Comparison of ENCODE assay signal across 24 cellular contexts in genomic region chr7:150936018-150936417, GRCh38.
"Had no signal": no experiment of that assay in that cellular context is flagged by ENCODE, and none has a peak within 500 bp of the region (broad histone marks: within the 10 kb centered on the region; RNA-seq: fewer than 3 reads in every experiment).

No MANE protein-coding gene starts in this region.

- ATAC-seq: activated CD8-positive, alpha-beta memory T cell treated with anti-CD3 and anti-CD28 coated beads, Interleukin-2, amount 10 ng/mL, durations not matched to agents 7 days and 5 days; activated CD8-positive, alpha-beta T cell treated with anti-CD3 and anti-CD28 coated beads for 36 hours; activated T-cell treated with anti-CD3 and anti-CD28 coated beads, Interleukin-2, amount 50 U/mL, for 4 hours; gastrocnemius medialis; left colon; right cardiac atrium; stimulated activated naive CD8-positive, alpha-beta T cell treated with anti-CD3 and anti-CD28 coated beads, Interleukin-15, Interleukin-2, amounts not matched to agents 100 U/mL and 50 U/mL, for 24 hours; T-cell; upper lobe of right lung had no signal

- H3K4me3 Mint-ChIP-seq: activated CD4-positive, alpha-beta T cell treated with anti-CD3 and anti-CD28 coated beads, Interleukin-2, amount 10 ng/mL, durations not matched to agents 7 days and 5 days; activated CD8-positive, alpha-beta memory T cell treated with anti-CD3 and anti-CD28 coated beads, Interleukin-2, amount 10 ng/mL, durations not matched to agents 7 days and 5 days; activated CD8-positive, alpha-beta T cell treated with anti-CD3 and anti-CD28 coated beads for 36 hours; activated naive CD8-positive, alpha-beta T cell; activated T-cell treated with anti-CD3 and anti-CD28 coated beads, Interleukin-2, amount 50 U/mL, for 4 hours; naive B cell; T-cell; T-helper 2 cell treated with Interferon-gamma antibody and Interleukin-4, amounts not matched to agents 5 μg/mL and 100 μg/mL, for 36 hours had no signal

- H3K36me3 ChIP-seq: breast epithelium, colonic mucosa, esophagus squamous epithelium, gastrocnemius medialis, ovary, thyroid gland, upper lobe of right lung had no signal

- H3K36me3 Mint-ChIP-seq: activated CD8-positive, alpha-beta memory T cell treated with anti-CD3 and anti-CD28 coated beads, Interleukin-2, amount 10 ng/mL, durations not matched to agents 7 days and 5 days; activated naive CD8-positive, alpha-beta T cell; naive B cell; T-cell had no signal

- DNase-seq: activated CD4-positive, alpha-beta T cell treated with anti-CD3 and anti-CD28 coated beads, Interleukin-2, amount 10 ng/mL, durations not matched to agents 7 days and 5 days; activated CD4-positive, CD25-positive, alpha-beta regulatory T cell treated with anti-CD3 and anti-CD28 coated beads, Interleukin-2, amount 50 U/mL, for 72 hours; activated CD8-positive, alpha-beta memory T cell treated with anti-CD3 and anti-CD28 coated beads, Interleukin-2, amount 10 ng/mL, durations not matched to agents 7 days and 5 days; activated CD8-positive, alpha-beta T cell treated with anti-CD3 and anti-CD28 coated beads for 36 hours; activated T-cell treated with anti-CD3 and anti-CD28 coated beads, Interleukin-2, amount 50 U/mL, for 4 hours; amniotic stem cell; colonic mucosa; esophagus squamous epithelium; gastrocnemius medialis; left colon; mesendoderm; naive B cell; ovary; right cardiac atrium; stimulated activated CD4-positive, alpha-beta T cell treated with anti-CD3 and anti-CD28 coated beads, Interleukin-12 subunit alpha, Interleukin-12 subunit beta, amount 100 ng/mL, for 4 hours; stimulated activated CD4-positive, alpha-beta T cell treated with anti-CD3 and anti-CD28 coated beads, Interleukin-4, amount 100 ng/mL, for 4 hours; stimulated activated naive CD8-positive, alpha-beta T cell treated with anti-CD3 and anti-CD28 coated beads, Interleukin-15, Interleukin-2, amounts not matched to agents 100 U/mL and 50 U/mL, for 24 hours; substantia nigra; thyroid gland; upper lobe of right lung had no signal

- H3K27ac ChIP-seq: breast epithelium, colonic mucosa, esophagus squamous epithelium, gastrocnemius medialis, ovary, thyroid gland, upper lobe of right lung had no signal

- H3K27ac Mint-ChIP-seq: activated CD4-positive, alpha-beta T cell treated with anti-CD3 and anti-CD28 coated beads, Interleukin-2, amount 10 ng/mL, durations not matched to agents 7 days and 5 days; activated CD8-positive, alpha-beta memory T cell treated with anti-CD3 and anti-CD28 coated beads, Interleukin-2, amount 10 ng/mL, durations not matched to agents 7 days and 5 days; activated CD8-positive, alpha-beta T cell treated with anti-CD3 and anti-CD28 coated beads for 36 hours; activated naive CD8-positive, alpha-beta T cell; naive B cell; T-cell; T-helper 2 cell treated with Interferon-gamma antibody and Interleukin-4, amounts not matched to agents 5 μg/mL and 100 μg/mL, for 36 hours had no signal

- H3K4me1 ChIP-seq: colonic mucosa, gastrocnemius medialis, upper lobe of right lung had no signal

- H3K9me3 Mint-ChIP-seq: activated CD4-positive, alpha-beta T cell treated with anti-CD3 and anti-CD28 coated beads, Interleukin-2, amount 10 ng/mL, durations not matched to agents 7 days and 5 days; activated CD8-positive, alpha-beta T cell treated with anti-CD3 and anti-CD28 coated beads for 36 hours; activated T-cell treated with anti-CD3 and anti-CD28 coated beads, Interleukin-2, amount 50 U/mL, for 4 hours; naive B cell; T-cell; T-helper 2 cell treated with Interferon-gamma antibody and Interleukin-4, amounts not matched to agents 5 μg/mL and 100 μg/mL, for 36 hours had no signal

- H3K9me3 ChIP-seq: breast epithelium, colonic mucosa, esophagus squamous epithelium, gastrocnemius medialis, ovary, thyroid gland, upper lobe of right lung had no signal

- H3K27me3 Mint-ChIP-seq: activated naive CD8-positive, alpha-beta T cell; T-cell had no signal

- H3K4me3 ChIP-seq: breast epithelium, colonic mucosa, esophagus squamous epithelium, gastrocnemius medialis, ovary, thyroid gland, upper lobe of right lung had no signal

- H3K27me3 ChIP-seq: breast epithelium, colonic mucosa, ovary, thyroid gland, upper lobe of right lung had no signal
